ENCODE assay signal across 8 cellular contexts in the genomic region with DNA sequence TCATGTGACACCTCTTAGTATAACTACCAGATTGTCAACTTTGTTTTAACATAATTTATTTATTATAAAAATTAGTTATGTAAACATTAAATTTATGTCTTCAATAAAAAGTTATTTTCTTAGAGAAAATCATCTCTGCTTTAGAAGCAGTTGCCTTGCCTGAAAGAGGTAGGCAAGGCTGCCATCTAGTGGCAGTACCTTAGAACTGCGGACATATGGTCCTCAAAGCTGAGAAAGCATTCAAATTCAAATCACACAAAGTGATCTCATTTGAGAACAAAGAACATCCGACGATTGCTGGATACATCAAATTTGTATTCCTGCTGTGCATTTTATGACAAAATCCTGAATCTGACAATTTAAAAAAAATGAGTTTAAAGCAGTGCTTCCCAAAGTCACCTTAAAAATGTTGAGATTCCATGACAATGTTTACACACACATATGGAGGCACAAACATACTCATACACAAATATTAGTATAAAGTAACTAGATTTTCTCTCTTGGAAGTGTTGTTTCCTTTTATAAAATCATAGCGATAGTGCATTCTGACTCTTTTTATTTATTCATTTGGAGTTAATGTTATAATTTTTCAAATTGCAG.
DNase-seq lines count a peak whose midpoint lies in the region; ATAC-seq and TF ChIP-seq lines count a peak whose summit lies in the region.

No MANE protein-coding gene starts in this region.

- peak; percentile 44 for DNase-seq in ELF-1 (ENCODE audit: low read depth, low spot score)
- DNase-seq in GM20000 (ENCODE audit: low spot score): peak; percentile 40
- DNase-seq in Peyer's patch: peak in 1 of 3 donors; percentile 72
- DNase-seq in hepatocyte (ENCODE audit: low spot score): peak; percentile 73
- peak; percentile 64 for DNase-seq in sigmoid colon
- DNase-seq in amniotic stem cell (lab: John Stamatoyannopoulos, UW): no peak

- peak; percentile 88 for ATAC-seq in HG03575 (IDR thresholded peaks at IDR 0.05; ENCODE audit: extremely low read depth, insufficient number of reproducible peaks, low FRiP score, unreplicated experiment)

- no peak for TF ChIP-seq POLR2A in Peyer's patch (IDR thresholded peaks at IDR 0.05)
- TF ChIP-seq POLR2A in sigmoid colon (IDR thresholded peaks at IDR 0.05): no peak

- no peak overlapping the region for H3K4me2 ChIP-seq in hepatocyte

- H4K20me1 ChIP-seq in hepatocyte (ENCODE audit: insufficient read depth, poor library complexity, severe bottlenecking): no peaks in the 10 kb centered on the region

- H3K27me3 ChIP-seq in Peyer's patch: no peaks in the 10 kb centered on the region
- no peaks in the 10 kb centered on the region for H3K27me3 ChIP-seq in hepatocyte
- H3K27me3 ChIP-seq in sigmoid colon: no peaks in the 10 kb centered on the region

- H3K9me2 ChIP-seq in hepatocyte (replicated peaks; ENCODE audit: insufficient read depth): no peaks in the 10 kb centered on the region

- H3K4me1 ChIP-seq in Peyer's patch (no peaks in the 10 kb centered on the region), hepatocyte (ENCODE audit: insufficient read depth) (no peaks in the 10 kb centered on the region), sigmoid colon (no peaks in the 10 kb centered on the region)

- intact Hi-C loops in sigmoid colon (cut with DNase I): no loop called here

- H2AFZ ChIP-seq in hepatocyte: no peak overlapping the region

- no peak for TF ChIP-seq EP300 in sigmoid colon (IDR thresholded peaks at IDR 0.05)

- no peaks in the 10 kb centered on the region for H3K79me2 ChIP-seq in hepatocyte

- H3K36me3 ChIP-seq in Peyer's patch (no peaks in the 10 kb centered on the region), hepatocyte (replicated peaks; ENCODE audit: insufficient read depth, low read depth) (no peaks in the 10 kb centered on the region), sigmoid colon (no peaks in the 10 kb centered on the region)

- H3K9me3 ChIP-seq in Peyer's patch (no peaks in the 10 kb centered on the region), hepatocyte (ENCODE audit: low read depth) (no peaks in the 10 kb centered on the region), sigmoid colon (no peaks in the 10 kb centered on the region)

- no peak overlapping the region for H3K4me3 ChIP-seq in Peyer's patch
- H3K4me3 ChIP-seq in hepatocyte: no peak overlapping the region
- H3K4me3 ChIP-seq in sigmoid colon: no peak overlapping the region

- 10% methylated on average over 4 of the region's 4 CpGs for WGBS in hepatocyte (ENCODE audit: low lambda C conversion rate, missing lambda C conversion rate)
- 13% methylated on average over 4 of the region's 4 CpGs for WGBS in sigmoid colon, 2 donors

- H3K27ac ChIP-seq in Peyer's patch (no peak overlapping the region), angular gyrus (ENCODE audit: low read depth, low read length) (peak overlapping the region; percentile 40), hepatocyte (no peak overlapping the region), sigmoid colon (no peak overlapping the region)

- TF ChIP-seq CTCF in GM20000 (IDR thresholded peaks at IDR 0.05; ENCODE audit: extremely low read depth, missing control alignments) (peak; percentile 77), Peyer's patch (IDR thresholded peaks at IDR 0.05) (peak; percentile 15 to 69 (median 58)), hepatocyte (IDR thresholded peaks at IDR 0.05; ENCODE audit: poor library complexity) (peak; percentile 91), sigmoid colon (IDR thresholded peaks at IDR 0.05) (peak in 3 of 4 experiments; percentile 56 to 78 (median 61))
